12 cellular contexts compared by ENCODE assay signal in the genomic region with DNA sequence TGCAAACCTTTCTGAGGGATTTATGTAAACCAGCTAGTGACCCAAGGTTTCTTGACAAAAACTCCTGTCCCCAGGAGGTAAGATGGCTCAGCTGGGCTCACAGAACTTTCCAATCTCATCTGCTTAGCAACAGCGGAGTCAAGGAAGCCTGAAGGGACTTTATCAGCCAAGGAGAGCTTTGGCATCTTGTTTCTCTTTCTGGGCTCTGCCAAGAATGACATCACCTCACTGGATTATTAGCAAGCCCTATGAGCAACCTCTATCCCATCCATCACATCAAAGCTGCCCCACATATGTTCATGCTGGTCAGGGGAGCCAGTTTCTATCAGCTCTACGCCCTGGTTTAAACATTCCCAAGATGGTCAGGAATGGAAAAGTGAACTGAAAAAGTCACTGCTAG.
A peak's percentile ranks its signal among the peaks of the same experiment; 100 is the strongest.
DNase-seq lines count a peak whose midpoint lies in the region; ATAC-seq and TF ChIP-seq lines count a peak whose summit lies in the region.
"Had no signal": no experiment of that assay in that cellular context is flagged by ENCODE, and none has a peak within 500 bp of the region (broad histone marks: within the 10 kb centered on the region; RNA-seq: fewer than 3 reads in every experiment).

No MANE protein-coding gene starts in this region.

- H3K79me2 ChIP-seq in osteoblast (ENCODE audit: insufficient read depth, low read length), result no peaks in the 10 kb centered on the region

- H3K27me3 ChIP-seq in esophagus muscularis mucosa (no peaks in the 10 kb centered on the region), osteoblast (ENCODE audit: insufficient read depth, low read length) (no peaks in the 10 kb centered on the region), upper lobe of right lung (no peaks in the 10 kb centered on the region), A673 (replicated peaks; ENCODE audit: insufficient read depth, low read depth, low read length, poor library complexity) (peaks cover 4% of the 10 kb centered on the region)
- H3K27me3 ChIP-seq: gastroesophageal sphincter, spleen had no signal

- intact Hi-C loops in esophagus muscularis mucosa (cut with DNase I) (no loop called here), upper lobe of right lung (cut with DNase I) (no loop called here), A673 (cut with micrococcal nuclease; ENCODE audit: unreplicated experiment) (no loop called here)

- H3K27ac ChIP-seq in esophagus muscularis mucosa (replicated peaks in 1 of 4), result no peak overlapping the region
- H3K27ac ChIP-seq in osteoblast (ENCODE audit: low read depth, low read length), result peak overlapping the region; percentile 3
- no peak overlapping the region for H3K27ac ChIP-seq in upper lobe of right lung
- no peak overlapping the region for H3K27ac ChIP-seq in A673 (ENCODE audit: low read depth, low read length, poor library complexity, severe bottlenecking)
- H3K27ac ChIP-seq: gastroesophageal sphincter, spleen had no signal

- TF ChIP-seq CTCF in esophagus muscularis mucosa (IDR thresholded peaks at IDR 0.05) (no peak), osteoblast (IDR thresholded peaks at IDR 0.05; ENCODE audit: extremely low read depth, low read depth, low read length) (no peak), upper lobe of right lung (IDR thresholded peaks at IDR 0.05) (no peak), nephron progenitor cell (IDR thresholded peaks at IDR 0.05) (no peak), A673 (conservative IDR thresholded peaks at IDR 0.05; ENCODE audit: low read depth, low read length) (no peak)

- no peak for TF ChIP-seq POLR2A in esophagus muscularis mucosa (IDR thresholded peaks at IDR 0.05; ENCODE audit: low read depth)

- WGBS in esophagus muscularis mucosa, result 25% methylated on average over 2 of the region's 2 CpGs

- POLR2A ChIA-PET in A673 (lab: Charles Lee; ENCODE audit: low non-redundant PET), result no interaction called here

- H3K36me3 ChIP-seq in esophagus muscularis mucosa, result no peaks in the 10 kb centered on the region
- H3K36me3 ChIP-seq in osteoblast (ENCODE audit: insufficient read depth, low read length), result no peaks in the 10 kb centered on the region
- H3K36me3 ChIP-seq in upper lobe of right lung, result no peaks in the 10 kb centered on the region
- H3K36me3 ChIP-seq in A673 (ENCODE audit: insufficient read depth, low read length, poor library complexity, severe bottlenecking), result no peaks in the 10 kb centered on the region
- H3K36me3 ChIP-seq: gastroesophageal sphincter, spleen had no signal

- peak; percentile 62 for DNase-seq in ELR (ENCODE audit: low read depth)
- DNase-seq in RKO (ENCODE audit: low spot score), result peak; percentile 37
- DNase-seq in esophagus muscularis mucosa (ENCODE audit: extremely low spot score), result peak; percentile 91
- DNase-seq in osteoblast (ENCODE audit: insufficient read length, low spot score, missing footprints), result peak; percentile 34
- no peak for DNase-seq in upper lobe of right lung
- no peak for DNase-seq in nephron progenitor cell
- no peak for DNase-seq in DMS153 (lab: John Stamatoyannopoulos, UW)
- no peak for DNase-seq in A673 (ENCODE audit: low spot score)
- DNase-seq: activated CD8-positive, alpha-beta memory T cell treated with anti-CD3 and anti-CD28 coated beads for 24 hours; amygdala; spleen had no signal

- H3K4me1 ChIP-seq in esophagus muscularis mucosa (peaks cover 0 to 17% (median 9%) of the 10 kb centered on the region in 4 donors), osteoblast (ENCODE audit: insufficient read depth, low read length) (peaks cover 11% of the 10 kb centered on the region), upper lobe of right lung (no peaks in the 10 kb centered on the region), A673 (ENCODE audit: insufficient read depth, low read length, poor library complexity, severe bottlenecking) (no peaks in the 10 kb centered on the region)
- H3K4me1 ChIP-seq: spleen had no signal

- ATAC-seq in upper lobe of right lung, result no peak
- ATAC-seq: gastroesophageal sphincter had no signal

- H3K4me2 ChIP-seq in osteoblast (ENCODE audit: insufficient read depth, low read length), result no peak overlapping the region

- BruUV-seq in A673 (replicated peaks; lab: Mats Ljungman, UMichigan), result no TSS peak

- no peak overlapping the region for H2AFZ ChIP-seq in osteoblast (ENCODE audit: low read length)

- no peaks in the 10 kb centered on the region for H3K9me3 Mint-ChIP-seq in nephron progenitor cell

- no peak overlapping the region for H3K27ac Mint-ChIP-seq in nephron progenitor cell

- H3K9me3 ChIP-seq in esophagus muscularis mucosa (no peaks in the 10 kb centered on the region), osteoblast (ENCODE audit: low read depth, low read length) (no peaks in the 10 kb centered on the region), upper lobe of right lung (no peaks in the 10 kb centered on the region), A673 (ENCODE audit: low read depth, low read length, poor library complexity, severe bottlenecking) (no peaks in the 10 kb centered on the region)
- H3K9me3 ChIP-seq: gastroesophageal sphincter, spleen had no signal

- H3K4me1 Mint-ChIP-seq in nephron progenitor cell, result peaks cover 7% of the 10 kb centered on the region

- no peaks in the 10 kb centered on the region for H4K20me1 ChIP-seq in osteoblast (ENCODE audit: insufficient read depth, low read length)

- H3K4me3 Mint-ChIP-seq in nephron progenitor cell, result no peak overlapping the region

- CTCF ChIA-PET in A673 (lab: Charles Lee), result no interaction called here

- TF ChIP-seq EP300 in esophagus muscularis mucosa (IDR thresholded peaks at IDR 0.05), result no peak

- no peaks in the 10 kb centered on the region for H3K36me3 Mint-ChIP-seq in nephron progenitor cell (ENCODE audit: low read depth)

- H3K27me3 Mint-ChIP-seq in nephron progenitor cell (ENCODE audit: low read depth, poor library complexity), result peaks cover 4% of the 10 kb centered on the region

- H3K4me3 ChIP-seq in esophagus muscularis mucosa (no peak overlapping the region), osteoblast (ENCODE audit: insufficient read depth, low read length) (no peak overlapping the region), upper lobe of right lung (no peak overlapping the region), A673 (ENCODE audit: low read depth, low read length, poor library complexity, severe bottlenecking) (no peak overlapping the region)
- H3K4me3 ChIP-seq: gastroesophageal sphincter, spleen had no signal

Comparison
In these comparisons a context has a peak if more than half of its experiments do, and no peak if none do; other contexts are left out.
1. DNase-seq: peak in ELR (single experiment), RKO (single experiment), esophagus muscularis mucosa (single experiment) and osteoblast (single experiment); none in upper lobe of right lung (single experiment), nephron progenitor cell (single experiment), DMS153 (single experiment) and A673 (single experiment).